Comparison of ENCODE assay signal across 21 cellular contexts in genomic region chr7:2736411-2736914, GRCh38. TPM values are rescaled to one million over a fixed set of nuclear protein-coding genes. Genes with fewer than 3 reads are reported as not detected.
DNase-seq lines count a peak whose midpoint lies in the region; ATAC-seq, FAIRE-seq and TF ChIP-seq lines count a peak whose summit lies in the region.
"Had no signal": no experiment of that assay in that cellular context is flagged by ENCODE, and none has a peak within 500 bp of the region (broad histone marks: within the 10 kb centered on the region; RNA-seq: fewer than 3 reads in every experiment).

No MANE protein-coding gene starts in this region.

- peaks cover 0 to 14% (median 2%) of the 10 kb centered on the region in 4 donors for H3K4me1 ChIP-seq in Peyer's patch
- no peaks in the 10 kb centered on the region for H3K4me1 ChIP-seq in smooth muscle cell (ENCODE audit: low read depth)
- H3K4me1 ChIP-seq: parathyroid adenoma, SJCRH30 had no signal

- H3K27ac ChIP-seq in Peyer's patch (no peak overlapping the region), smooth muscle cell (ENCODE audit: low read depth) (no peak overlapping the region)
- H3K27ac ChIP-seq: parathyroid adenoma, SJCRH30, upper lobe of right lung had no signal

- H3K4me1 Mint-ChIP-seq in stimulated activated naive B cell treated with anti-CD40 and anti-IgM and Interleukin-4, amounts not matched to agents 10 μg/mL and 1 μg/mL and 100 μg/mL, for 72 hours, result peaks cover 57 to 92% of the 10 kb centered on the region in 2 donors

- peak; percentile 63 to 65 for ATAC-seq in stimulated activated naive B cell treated with anti-CD40 and anti-IgM and Interleukin-4, amounts not matched to agents 10 μg/mL and 1 μg/mL and 100 μg/mL, for 72 hours (replicated peaks)
- ATAC-seq: activated CD4-positive, alpha-beta T cell treated with anti-CD3 and anti-CD28 coated beads for 36 hours; CD8-positive, alpha-beta T cell; effector memory CD8-positive, alpha-beta T cell; upper lobe of right lung had no signal

- H3K27me3 ChIP-seq in Peyer's patch (no peaks in the 10 kb centered on the region), smooth muscle cell (ENCODE audit: low read depth) (no peaks in the 10 kb centered on the region)
- H3K27me3 ChIP-seq: SJCRH30, upper lobe of right lung had no signal

- H4K20me1 ChIP-seq in smooth muscle cell (ENCODE audit: low read depth), result peaks cover 56% of the 10 kb centered on the region

- peaks cover 35 to 57% of the 10 kb centered on the region in 2 donors for H3K36me3 Mint-ChIP-seq in stimulated activated naive B cell treated with anti-CD40 and anti-IgM and Interleukin-4, amounts not matched to agents 10 μg/mL and 1 μg/mL and 100 μg/mL, for 72 hours

- H3K4me3 ChIP-seq in Peyer's patch (no peak overlapping the region), smooth muscle cell (no peak overlapping the region)
- H3K4me3 ChIP-seq: SJCRH30, upper lobe of right lung had no signal

- H3K27me3 Mint-ChIP-seq in stimulated activated naive B cell treated with anti-CD40 and anti-IgM and Interleukin-4, amounts not matched to agents 10 μg/mL and 1 μg/mL and 100 μg/mL, for 72 hours, result no peaks in the 10 kb centered on the region
- H3K27me3 Mint-ChIP-seq: activated CD4-positive, alpha-beta T cell treated with anti-CD3 and anti-CD28 coated beads for 36 hours; effector memory CD8-positive, alpha-beta T cell had no signal

- peak overlapping the region; percentile 63 for H3K27ac Mint-ChIP-seq in stimulated activated naive B cell treated with anti-CD40 and anti-IgM and Interleukin-4, amounts not matched to agents 10 μg/mL and 1 μg/mL and 100 μg/mL, for 72 hours
- H3K27ac Mint-ChIP-seq: activated CD4-positive, alpha-beta T cell treated with anti-CD3 and anti-CD28 coated beads for 36 hours; CD8-positive, alpha-beta T cell had no signal

- H2AFZ ChIP-seq in smooth muscle cell (ENCODE audit: low read depth), result no peak overlapping the region
- H2AFZ ChIP-seq: parathyroid adenoma had no signal

- FAIRE-seq in GM12892 (lab: Jason Lieb, UNC), result no peak
- FAIRE-seq: bronchial epithelial cell, small intestine had no signal

- TF ChIP-seq CTCF in Peyer's patch (IDR thresholded peaks at IDR 0.05) (no peak), smooth muscle cell (IDR thresholded peaks at IDR 0.05; ENCODE audit: borderline replicate concordance, insufficient read depth, poor library complexity, severe bottlenecking) (no peak)

- peaks cover 6% of the 10 kb centered on the region for H3F3A ChIP-seq in smooth muscle cell (ENCODE audit: low read depth)

- peak overlapping the region; percentile 35 to 51 for H3K4me3 Mint-ChIP-seq in stimulated activated naive B cell treated with anti-CD40 and anti-IgM and Interleukin-4, amounts not matched to agents 10 μg/mL and 1 μg/mL and 100 μg/mL, for 72 hours
- H3K4me3 Mint-ChIP-seq: activated CD4-positive, alpha-beta T cell treated with anti-CD3 and anti-CD28 coated beads for 36 hours; CD8-positive, alpha-beta T cell; effector memory CD8-positive, alpha-beta T cell; T-helper 2 cell treated with Interferon-gamma antibody and Interleukin-4, amounts not matched to agents 5 μg/mL and 100 μg/mL, for 36 hours had no signal

- no peak for TF ChIP-seq POLR2A in Peyer's patch (IDR thresholded peaks at IDR 0.05)
- no peak for TF ChIP-seq POLR2A in GM12892 (IDR thresholded peaks at IDR 0.05; ENCODE audit: low read depth, low read length)

- peak; percentile 15 to 16 for DNase-seq in activated T-cell treated with anti-CD3 and anti-CD28 coated beads, Interleukin-2, amount 50 U/mL, for 48 hours
- DNase-seq in activated T-cell treated with anti-CD3 and anti-CD28 coated beads, Interleukin-2, amount 50 U/mL, for 1 hour, result no peak
- DNase-seq in Peyer's patch (peak in 2 of 3 donors; percentile 11 to 42), islet precursor cell (peak; percentile 56), NCI-H1105 treated with DMSO at 0.1 percent for 48 hours (lab: John Stamatoyannopoulos, UW) (no peak), GM12892 (ENCODE audit: insufficient read length) (no peak), smooth muscle cell (lab: John Stamatoyannopoulos, UW; ENCODE audit: unreplicated experiment) (no peak)
- no peak for DNase-seq in stimulated activated naive B cell treated with anti-CD40 and anti-IgM and Interleukin-4, amounts not matched to agents 10 μg/mL and 1 μg/mL and 100 μg/mL, for 72 hours
- DNase-seq: activated CD4-positive, alpha-beta T cell treated with anti-CD3 and anti-CD28 coated beads for 36 hours; CD8-positive, alpha-beta T cell; effector memory CD8-positive, alpha-beta T cell; hippocampal formation; NCI-H1105; NCI-H446 treated with DMSO at 0.1 percent for 48 hours; SJCRH30; small intestine; upper lobe of right lung had no signal

- no peak overlapping the region for H3K9ac ChIP-seq in smooth muscle cell (ENCODE audit: low read depth)
- H3K9ac ChIP-seq: parathyroid adenoma had no signal

- H3K36me3 ChIP-seq in Peyer's patch (peaks cover 0 to 1% (median 0%) of the 10 kb centered on the region in 3 donors), smooth muscle cell (ENCODE audit: low read depth) (no peaks in the 10 kb centered on the region)
- H3K36me3 ChIP-seq: SJCRH30, upper lobe of right lung had no signal

- H3K4me2 ChIP-seq in smooth muscle cell, result no peak overlapping the region

- WGBS in smooth muscle cell (ENCODE audit: low lambda C conversion rate), result 97% methylated on average over 17 of the region's 17 CpGs

- H3K9me3 ChIP-seq in Peyer's patch (no peaks in the 10 kb centered on the region), smooth muscle cell (replicated peaks; ENCODE audit: low read depth) (no peaks in the 10 kb centered on the region)
- H3K9me3 ChIP-seq: SJCRH30, upper lobe of right lung had no signal

- H3K9me3 Mint-ChIP-seq in stimulated activated naive B cell treated with anti-CD40 and anti-IgM and Interleukin-4, amounts not matched to agents 10 μg/mL and 1 μg/mL and 100 μg/mL, for 72 hours, result peaks cover 2 to 3% of the 10 kb centered on the region in 2 donors
- H3K9me3 Mint-ChIP-seq: CD8-positive, alpha-beta T cell; effector memory CD8-positive, alpha-beta T cell; T-helper 2 cell treated with Interferon-gamma antibody and Interleukin-4, amounts not matched to agents 5 μg/mL and 100 μg/mL, for 36 hours had no signal

- peaks cover 42% of the 10 kb centered on the region for H3K79me2 ChIP-seq in smooth muscle cell (ENCODE audit: low read depth)

RNA-seq across cellular contexts. Expression of gene AMZ1, which starts 48.5 kb away (rescaled TPM):
- total RNA-seq in Peyer's patch, result under 1 TPM in 1 of 4 donors, not detected in 3; 0.67 TPM
- 1.4 TPM for polyA plus RNA-seq in GM12892 (2012; ENCODE audit: missing spikeins)
- total RNA-seq in smooth muscle cell, result 1.1 and 1.4 TPM in 2 replicates
- polyA plus RNA-seq in smooth muscle cell, result 0.63 and 2.4 TPM in 2 replicates
- total RNA-seq: A673, bronchial epithelial cell had no signal

Comparison
In these comparisons a context has a peak if more than half of its experiments do, and no peak if none do; other contexts are left out.
1. DNase-seq: peak in activated T-cell treated with anti-CD3 and anti-CD28 coated beads, Interleukin-2, amount 50 U/mL, for 48 hours (2 of 2), Peyer's patch (2 of 3) and islet precursor cell (single experiment); none in activated T-cell treated with anti-CD3 and anti-CD28 coated beads, Interleukin-2, amount 50 U/mL, for 1 hour (single experiment), stimulated activated naive B cell treated with anti-CD40 and anti-IgM and Interleukin-4, amounts not matched to agents 10 μg/mL and 1 μg/mL and 100 μg/mL, for 72 hours (single experiment), NCI-H1105 treated with DMSO at 0.1 percent for 48 hours (single experiment), GM12892 (single experiment) and smooth muscle cell (single experiment).